14 cellular contexts compared by ENCODE assay signal in the genomic region with DNA sequence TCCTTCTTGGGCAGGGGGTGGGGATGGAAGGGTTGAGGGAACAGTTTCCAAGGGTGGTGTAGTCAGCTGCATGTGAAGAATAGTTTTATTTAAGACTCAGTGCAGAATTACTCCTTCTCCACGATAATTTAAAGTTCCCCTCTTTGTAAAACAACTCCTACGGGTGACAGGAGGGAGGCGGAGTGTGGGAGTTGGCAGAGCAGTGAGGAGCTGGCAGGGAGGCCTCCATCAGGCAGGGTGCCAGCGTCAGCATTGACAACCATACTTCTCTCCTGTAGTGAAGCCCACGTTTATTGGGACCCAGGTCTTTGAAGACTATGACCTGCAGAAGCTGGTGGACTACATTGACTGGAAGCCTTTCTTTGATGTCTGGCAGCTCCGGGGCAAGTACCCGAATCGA.
DNase-seq lines count a peak whose midpoint lies in the region; ATAC-seq and TF ChIP-seq lines count a peak whose summit lies in the region.
"Had no signal": no experiment of that assay in that cellular context is flagged by ENCODE, and none has a peak within 500 bp of the region (broad histone marks: within the 10 kb centered on the region; RNA-seq: fewer than 3 reads in every experiment).

No MANE protein-coding gene starts in this region.

- peak overlapping the region; percentile 91 for H3K27ac ChIP-seq in left ventricle myocardium inferior (replicated peaks)
- H3K27ac ChIP-seq in prostate gland: no peak overlapping the region

- H3K27me3 ChIP-seq in left ventricle myocardium inferior (ENCODE audit: low read depth) (no peaks in the 10 kb centered on the region), prostate gland (replicated peaks; ENCODE audit: insufficient read depth) (no peaks in the 10 kb centered on the region)

- TF ChIP-seq POLR2A in prostate gland (IDR thresholded peaks at IDR 0.05): no peak

- no peak overlapping the region for H3K4me3 Mint-ChIP-seq in activated T-helper 1 cell treated with anti-CD3 and anti-CD28 coated beads, Interleukin-12 subunit alpha, Interleukin-12 subunit beta, Interleukin-2, Interleukin-4 antibody, amounts not matched to agents 30 ng/mL and 10 ng/mL and 1 ng/mL, durations not matched to agents 14 hours and 24 hours and 36 hours
- H3K4me3 Mint-ChIP-seq: activated naive CD8-positive, alpha-beta T cell treated with anti-CD3 and anti-CD28 coated beads, Interleukin-2, amount 10 ng/mL, durations not matched to agents 7 days and 5 days; activated T-cell treated with anti-CD3 and anti-CD28 coated beads, Interleukin-2, amount 50 U/mL, for 72 hours; CD4-positive, alpha-beta T cell had no signal

- peak overlapping the region; percentile 1 for H3K4me3 ChIP-seq in left ventricle myocardium inferior
- H3K4me3 ChIP-seq in prostate gland: no peak overlapping the region

- H3K27me3 Mint-ChIP-seq in activated T-helper 1 cell treated with anti-CD3 and anti-CD28 coated beads, Interleukin-12 subunit alpha, Interleukin-12 subunit beta, Interleukin-2, Interleukin-4 antibody, amounts not matched to agents 30 ng/mL and 10 ng/mL and 1 ng/mL, durations not matched to agents 14 hours and 24 hours and 36 hours (ENCODE audit: insufficient read depth): no peaks in the 10 kb centered on the region
- H3K27me3 Mint-ChIP-seq: activated naive CD8-positive, alpha-beta T cell treated with anti-CD3 and anti-CD28 coated beads, Interleukin-2, amount 10 ng/mL, durations not matched to agents 7 days and 5 days; CD4-positive, alpha-beta T cell had no signal

- H3K9me3 ChIP-seq in left ventricle myocardium inferior (replicated peaks) (no peaks in the 10 kb centered on the region), prostate gland (no peaks in the 10 kb centered on the region)

- H3K9me3 Mint-ChIP-seq in activated T-helper 1 cell treated with anti-CD3 and anti-CD28 coated beads, Interleukin-12 subunit alpha, Interleukin-12 subunit beta, Interleukin-2, Interleukin-4 antibody, amounts not matched to agents 30 ng/mL and 10 ng/mL and 1 ng/mL, durations not matched to agents 14 hours and 24 hours and 36 hours: no peaks in the 10 kb centered on the region
- H3K9me3 Mint-ChIP-seq: activated naive CD8-positive, alpha-beta T cell treated with anti-CD3 and anti-CD28 coated beads, Interleukin-2, amount 10 ng/mL, durations not matched to agents 7 days and 5 days; activated T-cell treated with anti-CD3 and anti-CD28 coated beads, Interleukin-2, amount 50 U/mL, for 72 hours; CD4-positive, alpha-beta T cell had no signal

- H3K36me3 ChIP-seq in left ventricle myocardium inferior: peaks cover 67% of the 10 kb centered on the region
- peaks cover 0 to 4% of the 10 kb centered on the region in 2 donors for H3K36me3 ChIP-seq in prostate gland

- peaks cover 36% of the 10 kb centered on the region for H3K36me3 Mint-ChIP-seq in activated T-helper 1 cell treated with anti-CD3 and anti-CD28 coated beads, Interleukin-12 subunit alpha, Interleukin-12 subunit beta, Interleukin-2, Interleukin-4 antibody, amounts not matched to agents 30 ng/mL and 10 ng/mL and 1 ng/mL, durations not matched to agents 14 hours and 24 hours and 36 hours (ENCODE audit: low read depth)

- TF ChIP-seq CTCF in left ventricle myocardium inferior (IDR thresholded peaks at IDR 0.05; ENCODE audit: borderline replicate concordance) (no peak), prostate gland (IDR thresholded peaks at IDR 0.05) (no peak)

- intact Hi-C loops in left ventricle myocardium inferior (cut with micrococcal nuclease) (no loop called here), prostate gland (cut with DNase I) (no loop called here)
- intact Hi-C loops in activated T-helper 1 cell treated with anti-CD3 and anti-CD28 coated beads, Interleukin-12 subunit alpha, Interleukin-12 subunit beta, Interleukin-2, Interleukin-4 antibody, amounts not matched to agents 30 ng/mL and 10 ng/mL and 1 ng/mL, durations not matched to agents 14 hours and 24 hours and 36 hours (cut with micrococcal nuclease): no loop called here

- no peak overlapping the region for H3K27ac Mint-ChIP-seq in activated T-helper 1 cell treated with anti-CD3 and anti-CD28 coated beads, Interleukin-12 subunit alpha, Interleukin-12 subunit beta, Interleukin-2, Interleukin-4 antibody, amounts not matched to agents 30 ng/mL and 10 ng/mL and 1 ng/mL, durations not matched to agents 14 hours and 24 hours and 36 hours
- H3K27ac Mint-ChIP-seq: activated naive CD8-positive, alpha-beta T cell treated with anti-CD3 and anti-CD28 coated beads, Interleukin-2, amount 10 ng/mL, durations not matched to agents 7 days and 5 days; activated T-cell treated with anti-CD3 and anti-CD28 coated beads, Interleukin-2, amount 50 U/mL, for 72 hours; CD4-positive, alpha-beta T cell had no signal

- peaks cover 76% of the 10 kb centered on the region for H3K4me1 ChIP-seq in left ventricle myocardium inferior
- no peaks in the 10 kb centered on the region for H3K4me1 ChIP-seq in prostate gland (replicated peaks)

- H3K4me1 Mint-ChIP-seq in activated T-helper 1 cell treated with anti-CD3 and anti-CD28 coated beads, Interleukin-12 subunit alpha, Interleukin-12 subunit beta, Interleukin-2, Interleukin-4 antibody, amounts not matched to agents 30 ng/mL and 10 ng/mL and 1 ng/mL, durations not matched to agents 14 hours and 24 hours and 36 hours (ENCODE audit: low read depth): no peaks in the 10 kb centered on the region
- H3K4me1 Mint-ChIP-seq: activated naive CD8-positive, alpha-beta T cell treated with anti-CD3 and anti-CD28 coated beads, Interleukin-2, amount 10 ng/mL, durations not matched to agents 7 days and 5 days had no signal

- no peak for ATAC-seq in GM21717 (IDR thresholded peaks at IDR 0.05; ENCODE audit: unreplicated experiment)
- ATAC-seq: activated T-cell treated with anti-CD3 and anti-CD28 coated beads, Interleukin-2, amount 50 U/mL, for 72 hours had no signal

- 33% methylated on average over 8 of the region's 8 CpGs for WGBS in prostate gland

- DNase-seq in HUDEP-2 (lab: John Stamatoyannopoulos, UW; ENCODE audit: unreplicated experiment in 76 of 76) (peak in 61 of 76 experiments; percentile 2 to 63 (median 34)), astrocyte of the hippocampus (ENCODE audit: low read depth, low spot score) (peak; percentile 16), left ventricle myocardium inferior (peak; percentile 69), prostate gland (ENCODE audit: low spot score) (peak; percentile 15)
- DNase-seq in activated T-helper 1 cell treated with anti-CD3 and anti-CD28 coated beads, Interleukin-12 subunit alpha, Interleukin-12 subunit beta, Interleukin-2, Interleukin-4 antibody, amounts not matched to agents 30 ng/mL and 10 ng/mL and 1 ng/mL, durations not matched to agents 14 hours and 24 hours and 36 hours (ENCODE audit: low spot score): no peak
- no peak for DNase-seq in stimulated activated naive CD4-positive, alpha-beta T cell (lab: John Stamatoyannopoulos, UW)
- DNase-seq: activated naive CD8-positive, alpha-beta T cell treated with anti-CD3 and anti-CD28 coated beads, Interleukin-2, amount 10 ng/mL, durations not matched to agents 7 days and 5 days; activated T-cell treated with anti-CD3 and anti-CD28 coated beads, Interleukin-2, amount 50 U/mL, for 72 hours; CD4-positive, alpha-beta T cell; DMS79; NCI-H1930; RPMI8226; T-helper 9 cell had no signal

Comparison
In these comparisons a context has a peak if more than half of its experiments do, and no peak if none do; other contexts are left out.
1. DNase-seq: peak in HUDEP-2 (61 of 76), astrocyte of the hippocampus (single experiment), left ventricle myocardium inferior (single experiment) and prostate gland (single experiment); none in activated T-helper 1 cell treated with anti-CD3 and anti-CD28 coated beads, Interleukin-12 subunit alpha, Interleukin-12 subunit beta, Interleukin-2, Interleukin-4 antibody, amounts not matched to agents 30 ng/mL and 10 ng/mL and 1 ng/mL, durations not matched to agents 14 hours and 24 hours and 36 hours (single experiment) and stimulated activated naive CD4-positive, alpha-beta T cell (0 of 6).